1 cellular context compared by ENCODE assay signal in the genomic region with DNA sequence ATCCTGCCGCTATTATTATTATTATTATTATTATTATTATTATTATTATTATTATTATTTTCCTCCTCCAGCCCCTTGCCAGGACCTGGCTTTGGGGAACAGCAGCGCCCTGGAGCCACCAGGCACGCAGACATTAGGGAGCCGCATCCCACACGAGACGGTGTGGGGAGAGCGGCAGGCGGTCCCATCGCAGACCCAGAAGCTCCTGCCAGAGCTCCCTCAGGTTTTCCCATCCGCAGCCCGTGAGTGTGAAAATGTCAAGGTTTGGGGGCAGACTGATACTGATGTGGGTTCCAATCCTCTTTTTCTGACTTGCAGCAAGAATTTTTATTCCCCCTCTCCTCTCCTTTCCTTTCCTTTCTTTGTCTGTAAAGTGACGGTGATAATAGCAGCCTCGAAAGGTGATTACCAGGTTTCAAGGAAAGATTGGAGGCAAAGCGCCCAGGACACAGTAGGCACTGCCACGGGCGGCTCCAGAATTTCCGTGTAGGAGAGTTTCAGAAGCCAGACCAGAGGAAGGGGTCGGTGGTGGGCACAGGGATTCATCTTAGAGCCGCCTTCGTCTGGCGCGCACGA.
A peak's percentile ranks its signal among the peaks of the same experiment; 100 is the strongest.
TF ChIP-seq lines count a peak whose summit lies in the region.

No MANE protein-coding gene starts in this region.

TF ChIP-seq in H1, 55 proteins besides CTCF, POLR2A, EP300 and RAD21:
- TF ChIP-seq NRF1 (IDR thresholded peaks at IDR 0.05; ENCODE audit: low read depth, low read length) (no peak), CTBP2 (IDR thresholded peaks at IDR 0.05; ENCODE audit: borderline replicate concordance, insufficient read depth, insufficient read length, low read length) (peak; percentile 1), TBP (IDR thresholded peaks at IDR 0.05; ENCODE audit: low read depth, low read length) (no peak)
